In the genomic region with DNA sequence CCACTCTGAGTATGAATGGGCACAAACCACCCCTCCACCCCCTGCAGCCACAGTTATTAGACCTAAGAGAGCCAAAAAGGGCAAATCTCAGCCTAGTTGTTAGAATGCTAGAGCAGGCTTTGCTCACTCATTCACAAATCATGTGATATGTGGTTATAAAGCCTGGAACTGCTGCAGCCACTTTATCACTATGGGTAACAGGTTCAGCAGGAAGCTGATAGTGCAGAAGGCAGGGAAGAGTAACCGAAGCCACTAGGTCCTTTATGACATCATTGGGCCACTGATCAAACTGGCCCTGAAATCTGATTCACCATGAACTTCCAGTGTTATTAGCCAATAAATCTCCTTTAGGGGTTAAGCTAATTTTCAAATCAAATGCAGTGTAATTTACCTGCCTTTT, we compare ENCODE assay signal across 21 cellular contexts.
"Had no signal": no experiment of that assay in that cellular context is flagged by ENCODE, and none has a peak within 500 bp of the region (broad histone marks: within the 10 kb centered on the region; RNA-seq: fewer than 3 reads in every experiment).

No MANE protein-coding gene starts in this region.

- H3K4me1 Mint-ChIP-seq: activated CD4-positive, alpha-beta T cell treated with anti-CD3 and anti-CD28 coated beads, Interleukin-2, amount 10 ng/mL, durations not matched to agents 7 days and 5 days; activated CD8-positive, alpha-beta memory T cell treated with anti-CD3 and anti-CD28 coated beads, Interleukin-2, amount 10 ng/mL, durations not matched to agents 7 days and 5 days; activated naive CD4-positive, alpha-beta T cell treated with anti-CD3 and anti-CD28 coated beads, Interleukin-2, amount 10 ng/mL, durations not matched to agents 7 days and 5 days; immature natural killer cell had no signal

- H3K4me3 ChIP-seq: right lobe of liver, skin epidermis, thyroid gland had no signal

- DNase-seq: activated CD4-positive, alpha-beta T cell treated with anti-CD3 and anti-CD28 coated beads, Interleukin-2, amount 10 ng/mL, durations not matched to agents 7 days and 5 days; activated CD4-positive, CD25-positive, alpha-beta regulatory T cell treated with anti-CD3 and anti-CD28 coated beads, Interleukin-2, amount 50 U/mL, for 72 hours; activated CD8-positive, alpha-beta memory T cell treated with anti-CD3 and anti-CD28 coated beads, Interleukin-2, amount 10 ng/mL, durations not matched to agents 7 days and 5 days; activated CD8-positive, alpha-beta T cell treated with anti-CD3 and anti-CD28 coated beads for 36 hours; activated effector memory CD4-positive, alpha-beta T cell treated with anti-CD3 and anti-CD28 coated beads, Interleukin-2, amount 50 U/mL, for 16 hours; activated naive CD4-positive, alpha-beta T cell treated with anti-CD3 and anti-CD28 coated beads, Interleukin-2, amount 10 ng/mL, durations not matched to agents 7 days and 5 days; activated T-cell treated with anti-CD3 and anti-CD28 coated beads for 4 hours; amygdala; erythroblast; foreskin melanocyte; immature natural killer cell; nephron progenitor cell; right lobe of liver; stimulated activated CD4-positive, alpha-beta T cell treated with anti-CD3 and anti-CD28 coated beads, Interleukin-1b, Interleukin-23, amount 100 ng/mL, for 48 hours; substantia nigra; T1000; thyroid gland; WERI-Rb-1 had no signal

- H3K4me1 ChIP-seq: right lobe of liver, thyroid gland had no signal

- H3K27ac ChIP-seq: right lobe of liver, skin epidermis, thyroid gland, WERI-Rb-1 had no signal

- H3K36me3 ChIP-seq: right lobe of liver, thyroid gland, WERI-Rb-1 had no signal

- H3K27ac Mint-ChIP-seq: activated CD4-positive, alpha-beta T cell treated with anti-CD3 and anti-CD28 coated beads, Interleukin-2, amount 10 ng/mL, durations not matched to agents 7 days and 5 days; activated CD8-positive, alpha-beta memory T cell treated with anti-CD3 and anti-CD28 coated beads, Interleukin-2, amount 10 ng/mL, durations not matched to agents 7 days and 5 days; activated CD8-positive, alpha-beta T cell treated with anti-CD3 and anti-CD28 coated beads for 36 hours; activated naive CD4-positive, alpha-beta T cell treated with anti-CD3 and anti-CD28 coated beads, Interleukin-2, amount 10 ng/mL, durations not matched to agents 7 days and 5 days; immature natural killer cell; nephron progenitor cell; stimulated activated naive CD8-positive, alpha-beta T cell treated with anti-CD3 and anti-CD28 coated beads, Interleukin-15, Interleukin-2, amounts not matched to agents 100 ng/mL and 50 ng/mL, for 24 hours; T-helper 1 cell treated with Interleukin-12 subunit alpha and Interleukin-12 subunit beta and Interleukin-4 antibody, amounts not matched to agents 30 μg/mL and 1 μg/mL, for 36 hours had no signal

- H3K4me3 Mint-ChIP-seq: activated CD4-positive, alpha-beta T cell treated with anti-CD3 and anti-CD28 coated beads, Interleukin-2, amount 10 ng/mL, durations not matched to agents 7 days and 5 days; activated CD8-positive, alpha-beta memory T cell treated with anti-CD3 and anti-CD28 coated beads, Interleukin-2, amount 10 ng/mL, durations not matched to agents 7 days and 5 days; activated CD8-positive, alpha-beta T cell treated with anti-CD3 and anti-CD28 coated beads for 36 hours; activated naive CD4-positive, alpha-beta T cell treated with anti-CD3 and anti-CD28 coated beads, Interleukin-2, amount 10 ng/mL, durations not matched to agents 7 days and 5 days; immature natural killer cell; nephron progenitor cell; stimulated activated naive CD8-positive, alpha-beta T cell treated with anti-CD3 and anti-CD28 coated beads, Interleukin-15, Interleukin-2, amounts not matched to agents 100 ng/mL and 50 ng/mL, for 24 hours; T-helper 1 cell treated with Interleukin-12 subunit alpha and Interleukin-12 subunit beta and Interleukin-4 antibody, amounts not matched to agents 30 μg/mL and 1 μg/mL, for 36 hours had no signal

- H3K27me3 Mint-ChIP-seq: activated naive CD4-positive, alpha-beta T cell treated with anti-CD3 and anti-CD28 coated beads, Interleukin-2, amount 10 ng/mL, durations not matched to agents 7 days and 5 days had no signal

- H3K36me3 Mint-ChIP-seq: activated CD8-positive, alpha-beta memory T cell treated with anti-CD3 and anti-CD28 coated beads, Interleukin-2, amount 10 ng/mL, durations not matched to agents 7 days and 5 days; activated naive CD4-positive, alpha-beta T cell treated with anti-CD3 and anti-CD28 coated beads, Interleukin-2, amount 10 ng/mL, durations not matched to agents 7 days and 5 days; immature natural killer cell had no signal

- H3K9me3 Mint-ChIP-seq: activated CD4-positive, alpha-beta T cell treated with anti-CD3 and anti-CD28 coated beads, Interleukin-2, amount 10 ng/mL, durations not matched to agents 7 days and 5 days; activated CD8-positive, alpha-beta T cell treated with anti-CD3 and anti-CD28 coated beads for 36 hours; activated naive CD4-positive, alpha-beta T cell treated with anti-CD3 and anti-CD28 coated beads, Interleukin-2, amount 10 ng/mL, durations not matched to agents 7 days and 5 days; nephron progenitor cell; stimulated activated naive CD8-positive, alpha-beta T cell treated with anti-CD3 and anti-CD28 coated beads, Interleukin-15, Interleukin-2, amounts not matched to agents 100 ng/mL and 50 ng/mL, for 24 hours; T-helper 1 cell treated with Interleukin-12 subunit alpha and Interleukin-12 subunit beta and Interleukin-4 antibody, amounts not matched to agents 30 μg/mL and 1 μg/mL, for 36 hours had no signal

- H3K9me3 ChIP-seq: right lobe of liver, thyroid gland had no signal

- ATAC-seq: activated CD8-positive, alpha-beta memory T cell treated with anti-CD3 and anti-CD28 coated beads, Interleukin-2, amount 10 ng/mL, durations not matched to agents 7 days and 5 days; activated CD8-positive, alpha-beta T cell treated with anti-CD3 and anti-CD28 coated beads for 36 hours; right lobe of liver had no signal

- H3K27me3 ChIP-seq: right lobe of liver, thyroid gland had no signal
